8 cellular contexts compared by ENCODE assay signal in the genomic region with DNA sequence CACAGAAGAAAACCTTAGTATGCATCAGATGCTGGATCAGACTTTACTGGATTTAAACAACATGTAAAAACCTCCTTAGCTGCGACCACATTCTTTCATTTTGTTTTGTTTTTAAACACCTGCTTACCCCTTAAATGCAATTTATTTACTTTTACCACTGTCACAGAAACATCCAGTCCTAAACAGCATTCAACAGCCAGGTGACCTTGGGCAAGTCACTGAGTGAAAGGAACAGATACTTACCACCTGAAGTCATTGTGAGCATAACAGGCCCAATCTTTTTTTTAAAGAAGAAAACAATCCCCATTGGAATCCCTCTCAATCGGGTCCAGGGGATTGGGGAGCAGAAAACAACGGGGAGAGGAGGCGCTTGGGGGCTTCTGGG. TPM values are rescaled to one million over a fixed set of nuclear protein-coding genes. Genes with fewer than 3 reads are reported as not detected.
DNase-seq lines count a peak whose midpoint lies in the region; ATAC-seq and TF ChIP-seq lines count a peak whose summit lies in the region.

No MANE protein-coding gene starts in this region.

- H3K36me3 ChIP-seq in heart left ventricle (peaks cover 0 to 30% (median 20%) of the 10 kb centered on the region in 9 donors), neural cell (ENCODE audit: insufficient read depth, low read length) (no peaks in the 10 kb centered on the region)

- H3K4me3 ChIP-seq in heart left ventricle (peak overlapping the region; percentile 45 to 99 (median 78)), neural cell (ENCODE audit: low read length) (peak overlapping the region; percentile 94)
- H3K4me3 ChIP-seq in Jurkat, Clone E6-1 (ENCODE audit: low read length), result peak overlapping the region; percentile 75

- H3K27ac Mint-ChIP-seq in dendritic cell treated with granulocyte-macrophage colony-stimulating factor and Interleukin-4, amounts not matched to agents 40 ng/mL and 50 ng/mL, for 4 days, result peak overlapping the region; percentile 80

- TF ChIP-seq POLR2A in heart left ventricle (IDR thresholded peaks at IDR 0.05), result no peak

- H2AFZ ChIP-seq in neural cell (ENCODE audit: low read depth, low read length), result no peak overlapping the region

- no peak overlapping the region for H3K4me2 ChIP-seq in neural cell (ENCODE audit: low read length)

- no peak for TF ChIP-seq CTCF in heart left ventricle (IDR thresholded peaks at IDR 0.05)
- TF ChIP-seq CTCF in neural cell (IDR thresholded peaks at IDR 0.05; ENCODE audit: poor library complexity, severe bottlenecking), result no peak

- no peak for TF ChIP-seq RAD21 in neural cell (conservative IDR thresholded peaks at IDR 0.05)

- no peaks in the 10 kb centered on the region for H3K9me3 Mint-ChIP-seq in dendritic cell treated with granulocyte-macrophage colony-stimulating factor and Interleukin-4, amounts not matched to agents 40 ng/mL and 50 ng/mL, for 4 days

- H3K9me2 ChIP-seq in neural cell (ENCODE audit: insufficient read depth, low read length), result no peaks in the 10 kb centered on the region

- peaks cover 36% of the 10 kb centered on the region for H3K36me3 Mint-ChIP-seq in dendritic cell treated with granulocyte-macrophage colony-stimulating factor and Interleukin-4, amounts not matched to agents 40 ng/mL and 50 ng/mL, for 4 days (ENCODE audit: low read depth)

- peaks cover 0 to 18% (median 7%) of the 10 kb centered on the region in 12 donors for H3K4me1 ChIP-seq in heart left ventricle

- DNase-seq in heart left ventricle (no peak), left ventricle myocardium superior (no peak), middle frontal gyrus (ENCODE audit: extremely low spot score, low spot score) (no peak), SK-N-DZ (ENCODE audit: low spot score) (no peak), NCI-H345 treated with DMSO at 0.1 percent for 48 hours (lab: John Stamatoyannopoulos, UW; ENCODE audit: unreplicated experiment) (no peak)
- no peak for DNase-seq in Jurkat, Clone E6-1 (ENCODE audit: low read depth, low spot score)

- no peaks in the 10 kb centered on the region for H3K9me3 ChIP-seq in heart left ventricle
- no peaks in the 10 kb centered on the region for H3K9me3 ChIP-seq in neural cell (ENCODE audit: low read length)

- intact Hi-C loops in heart left ventricle (cut with DNase I), result loop anchor here in 3 of 10 donors (5.0 to 10.0 kb wide), 5 partner anchors 46 to 724 kb away; a partner anchor contains a TSS
- intact Hi-C loops in left ventricle myocardium superior (cut with micrococcal nuclease), result no loop called here
- intact Hi-C loops in dendritic cell treated with granulocyte-macrophage colony-stimulating factor and Interleukin-4, amounts not matched to agents 40 ng/mL and 50 ng/mL, for 4 days (cut with micrococcal nuclease), result loop anchor here (5.0 kb wide), 1 partner anchor 36 kb away; no protein-coding TSS in a partner anchor

- no peak for ATAC-seq in heart left ventricle
- ATAC-seq in left ventricle myocardium superior, result no peak

- no peaks in the 10 kb centered on the region for H3F3A ChIP-seq in neural cell (ENCODE audit: insufficient read depth, low read length, poor library complexity, severe bottlenecking)

- peaks cover 6% of the 10 kb centered on the region for H3K27me3 Mint-ChIP-seq in dendritic cell treated with granulocyte-macrophage colony-stimulating factor and Interleukin-4, amounts not matched to agents 40 ng/mL and 50 ng/mL, for 4 days

- H3K27ac ChIP-seq in heart left ventricle, result peak overlapping the region in 9 of 12 donors; percentile 22 to 80 (median 54)
- no peak overlapping the region for H3K27ac ChIP-seq in neural cell (ENCODE audit: low read length)

- H3K4me3 Mint-ChIP-seq in dendritic cell treated with granulocyte-macrophage colony-stimulating factor and Interleukin-4, amounts not matched to agents 40 ng/mL and 50 ng/mL, for 4 days, result peak overlapping the region; percentile 84

- peak overlapping the region; percentile 66 for H3K9ac ChIP-seq in neural cell (ENCODE audit: low read length)

- no peaks in the 10 kb centered on the region for H4K20me1 ChIP-seq in neural cell (ENCODE audit: insufficient read depth)

- peaks cover 32% of the 10 kb centered on the region for H3K4me1 Mint-ChIP-seq in dendritic cell treated with granulocyte-macrophage colony-stimulating factor and Interleukin-4, amounts not matched to agents 40 ng/mL and 50 ng/mL, for 4 days (ENCODE audit: low read depth)

- WGBS in heart left ventricle, 4 donors, result 15 to 27% (median 16%) methylated on average over 4 of the region's 4 CpGs

- no peak for TF ChIP-seq EP300 in neural cell (conservative IDR thresholded peaks at IDR 0.05; ENCODE audit: poor library complexity, severe bottlenecking)

- no peaks in the 10 kb centered on the region for H3K79me2 ChIP-seq in neural cell (replicated peaks; ENCODE audit: insufficient read depth, low read length)

- no peaks in the 10 kb centered on the region for H3K27me3 ChIP-seq in heart left ventricle
- no peaks in the 10 kb centered on the region for H3K27me3 ChIP-seq in neural cell (ENCODE audit: insufficient read depth, low read depth, low read length)

TF ChIP-seq in neural cell, 6 proteins besides CTCF, POLR2A, EP300 and RAD21:
- no peak for TF ChIP-seq MXI1 (conservative IDR thresholded peaks at IDR 0.05; ENCODE audit: poor library complexity, severe bottlenecking)
- TF ChIP-seq, protein P1, sequence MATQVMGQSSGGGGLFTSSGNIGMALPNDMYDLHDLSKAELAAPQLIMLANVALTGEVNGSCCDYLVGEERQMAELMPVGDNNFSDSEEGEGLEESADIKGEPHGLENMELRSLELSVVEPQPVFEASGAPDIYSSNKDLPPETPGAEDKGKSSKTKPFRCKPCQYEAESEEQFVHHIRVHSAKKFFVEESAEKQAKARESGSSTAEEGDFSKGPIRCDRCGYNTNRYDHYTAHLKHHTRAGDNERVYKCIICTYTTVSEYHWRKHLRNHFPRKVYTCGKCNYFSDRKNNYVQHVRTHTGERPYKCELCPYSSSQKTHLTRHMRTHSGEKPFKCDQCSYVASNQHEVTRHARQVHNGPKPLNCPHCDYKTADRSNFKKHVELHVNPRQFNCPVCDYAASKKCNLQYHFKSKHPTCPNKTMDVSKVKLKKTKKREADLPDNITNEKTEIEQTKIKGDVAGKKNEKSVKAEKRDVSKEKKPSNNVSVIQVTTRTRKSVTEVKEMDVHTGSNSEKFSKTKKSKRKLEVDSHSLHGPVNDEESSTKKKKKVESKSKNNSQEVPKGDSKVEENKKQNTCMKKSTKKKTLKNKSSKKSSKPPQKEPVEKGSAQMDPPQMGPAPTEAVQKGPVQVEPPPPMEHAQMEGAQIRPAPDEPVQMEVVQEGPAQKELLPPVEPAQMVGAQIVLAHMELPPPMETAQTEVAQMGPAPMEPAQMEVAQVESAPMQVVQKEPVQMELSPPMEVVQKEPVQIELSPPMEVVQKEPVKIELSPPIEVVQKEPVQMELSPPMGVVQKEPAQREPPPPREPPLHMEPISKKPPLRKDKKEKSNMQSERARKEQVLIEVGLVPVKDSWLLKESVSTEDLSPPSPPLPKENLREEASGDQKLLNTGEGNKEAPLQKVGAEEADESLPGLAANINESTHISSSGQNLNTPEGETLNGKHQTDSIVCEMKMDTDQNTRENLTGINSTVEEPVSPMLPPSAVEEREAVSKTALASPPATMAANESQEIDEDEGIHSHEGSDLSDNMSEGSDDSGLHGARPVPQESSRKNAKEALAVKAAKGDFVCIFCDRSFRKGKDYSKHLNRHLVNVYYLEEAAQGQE (IDR thresholded peaks at IDR 0.05; ENCODE audit: borderline replicate concordance), result no peak
- no peak for TF ChIP-seq TAF1 (IDR thresholded peaks at IDR 0.05; ENCODE audit: low read depth)
- no peak for TF ChIP-seq EZH2 (IDR thresholded peaks at IDR 0.05; ENCODE audit: borderline replicate concordance, insufficient read depth, low read length, poor library complexity, severe bottlenecking)
- no peak for TF ChIP-seq POLR2AphosphoS5 (IDR thresholded peaks at IDR 0.05)
- no peak for TF ChIP-seq SMC3 (conservative IDR thresholded peaks at IDR 0.05; ENCODE audit: poor library complexity)

RNA-seq across cellular contexts. Expression of a gene that starts 0.4 kb away (rescaled TPM):
- total RNA-seq in heart left ventricle (1 to 10 TPM in 7 of 9 donors, under 1 TPM in 2; 0.49 to 3.0 (median 1.4) TPM), left ventricle myocardium superior (1.8 TPM)
- polyA plus RNA-seq in heart left ventricle (1 to 10 TPM; 1.4 to 3.7 TPM), neural cell (0.10 and 0.76 TPM in 2 replicates)
- polyA plus RNA-seq in Jurkat, Clone E6-1 (2012; ENCODE audit: insufficient read depth, insufficient read length), result 7.6 TPM
- polyA minus RNA-seq in neural cell, result 0.24 and 2.4 TPM in 2 replicates
- 0.50 and 1.0 TPM in 2 replicates for polyA plus RNA-seq in SK-N-DZ (2014; cell fraction: cytosol; rRNA removed)
- polyA plus RNA-seq in SK-N-DZ (2014; cell fraction: nucleus; rRNA removed), result 1.0 and 1.8 TPM in 2 replicates

RNA-seq across cellular contexts. Expression of a gene that starts 50.5 kb away (rescaled TPM):
- under 1 TPM in 1 of 9 donors, not detected in 8; 0.19 TPM for total RNA-seq in heart left ventricle
- not detected for polyA plus RNA-seq in heart left ventricle
- not detected for total RNA-seq in left ventricle myocardium superior
- 0.28 TPM for polyA plus RNA-seq in Jurkat, Clone E6-1 (2012; ENCODE audit: insufficient read depth, insufficient read length)
- not detected in 2 replicates for polyA plus RNA-seq in neural cell
- polyA minus RNA-seq in neural cell, result not detected in 2 replicates
- polyA plus RNA-seq in SK-N-DZ (2014; cell fraction: cytosol; rRNA removed), result not detected in 2 replicates
- not detected in 2 replicates for polyA plus RNA-seq in SK-N-DZ (2014; cell fraction: nucleus; rRNA removed)
